In genomic region chr1:211885746-211886522, GRCh38 we compare ENCODE assay signal across 1 cellular context.
TF ChIP-seq lines count a peak whose summit lies in the region.

No MANE protein-coding gene starts in this region.

TF ChIP-seq in HepG2, 621 proteins besides CTCF, POLR2A, EP300 and RAD21 (continued from another document and continues in another):
- TF ChIP-seq, protein P1, sequence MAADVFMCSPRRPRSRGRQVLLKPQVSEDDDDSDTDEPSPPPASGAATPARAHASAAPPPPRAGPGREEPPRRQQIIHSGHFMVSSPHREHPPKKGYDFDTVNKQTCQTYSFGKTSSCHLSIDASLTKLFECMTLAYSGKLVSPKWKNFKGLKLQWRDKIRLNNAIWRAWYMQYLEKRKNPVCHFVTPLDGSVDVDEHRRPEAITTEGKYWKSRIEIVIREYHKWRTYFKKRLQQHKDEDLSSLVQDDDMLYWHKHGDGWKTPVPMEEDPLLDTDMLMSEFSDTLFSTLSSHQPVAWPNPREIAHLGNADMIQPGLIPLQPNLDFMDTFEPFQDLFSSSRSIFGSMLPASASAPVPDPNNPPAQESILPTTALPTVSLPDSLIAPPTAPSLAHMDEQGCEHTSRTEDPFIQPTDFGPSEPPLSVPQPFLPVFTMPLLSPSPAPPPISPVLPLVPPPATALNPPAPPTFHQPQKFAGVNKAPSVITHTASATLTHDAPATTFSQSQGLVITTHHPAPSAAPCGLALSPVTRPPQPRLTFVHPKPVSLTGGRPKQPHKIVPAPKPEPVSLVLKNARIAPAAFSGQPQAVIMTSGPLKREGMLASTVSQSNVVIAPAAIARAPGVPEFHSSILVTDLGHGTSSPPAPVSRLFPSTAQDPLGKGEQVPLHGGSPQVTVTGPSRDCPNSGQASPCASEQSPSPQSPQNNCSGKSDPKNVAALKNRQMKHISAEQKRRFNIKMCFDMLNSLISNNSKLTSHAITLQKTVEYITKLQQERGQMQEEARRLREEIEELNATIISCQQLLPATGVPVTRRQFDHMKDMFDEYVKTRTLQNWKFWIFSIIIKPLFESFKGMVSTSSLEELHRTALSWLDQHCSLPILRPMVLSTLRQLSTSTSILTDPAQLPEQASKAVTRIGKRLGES (CRISPR knock-in tag; IDR thresholded peaks at IDR 0.05; ENCODE audit: borderline replicate concordance): no peak
- TF ChIP-seq ZNF850 (CRISPR knock-in tag; conservative IDR thresholded peaks at IDR 0.05): no peak
- TF ChIP-seq ERF (CRISPR knock-in tag; IDR thresholded peaks at IDR 0.05): no peak
- TF ChIP-seq HMG20A (CRISPR knock-in tag; IDR thresholded peaks at IDR 0.05; ENCODE audit: borderline replicate concordance): peak; percentile 81; the same call in 1 of the 2 replicates
- TF ChIP-seq ZFP36L1 (CRISPR knock-in tag; IDR thresholded peaks at IDR 0.05): no peak
- TF ChIP-seq ZNF710 (CRISPR knock-in tag; IDR thresholded peaks at IDR 0.05; ENCODE audit: borderline replicate concordance): peak; percentile 99
- no peak for TF ChIP-seq SP2 (CRISPR knock-in tag; IDR thresholded peaks at IDR 0.05)
- no peak for TF ChIP-seq GABPA (IDR thresholded peaks at IDR 0.05; ENCODE audit: low read depth, low read length)
- peak; percentile 56 for TF ChIP-seq GABPA (CRISPR knock-in tag; IDR thresholded peaks at IDR 0.05; ENCODE audit: low read depth)
- TF ChIP-seq, protein P2, sequence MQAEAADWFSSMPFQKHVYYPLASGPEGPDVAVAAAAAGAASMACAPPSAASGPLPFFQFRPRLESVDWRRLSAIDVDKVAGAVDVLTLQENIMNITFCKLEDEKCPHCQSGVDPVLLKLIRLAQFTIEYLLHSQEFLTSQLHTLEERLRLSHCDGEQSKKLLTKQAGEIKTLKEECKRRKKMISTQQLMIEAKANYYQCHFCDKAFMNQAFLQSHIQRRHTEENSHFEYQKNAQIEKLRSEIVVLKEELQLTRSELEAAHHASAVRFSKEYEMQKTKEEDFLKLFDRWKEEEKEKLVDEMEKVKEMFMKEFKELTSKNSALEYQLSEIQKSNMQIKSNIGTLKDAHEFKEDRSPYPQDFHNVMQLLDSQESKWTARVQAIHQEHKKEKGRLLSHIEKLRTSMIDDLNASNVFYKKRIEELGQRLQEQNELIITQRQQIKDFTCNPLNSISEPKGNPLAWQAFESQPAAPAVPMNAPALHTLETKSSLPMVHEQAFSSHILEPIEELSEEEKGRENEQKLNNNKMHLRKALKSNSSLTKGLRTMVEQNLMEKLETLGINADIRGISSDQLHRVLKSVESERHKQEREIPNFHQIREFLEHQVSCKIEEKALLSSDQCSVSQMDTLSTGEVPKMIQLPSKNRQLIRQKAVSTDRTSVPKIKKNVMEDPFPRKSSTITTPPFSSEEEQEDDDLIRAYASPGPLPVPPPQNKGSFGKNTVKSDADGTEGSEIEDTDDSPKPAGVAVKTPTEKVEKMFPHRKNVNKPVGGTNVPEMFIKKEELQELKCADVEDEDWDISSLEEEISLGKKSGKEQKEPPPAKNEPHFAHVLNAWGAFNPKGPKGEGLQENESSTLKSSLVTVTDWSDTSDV (CRISPR knock-in tag; IDR thresholded peaks at IDR 0.05): no peak
- TF ChIP-seq MYC (CRISPR knock-in tag; IDR thresholded peaks at IDR 0.05; ENCODE audit: borderline replicate concordance): peak; percentile 35; the same call in 1 of the 2 replicates
- TF ChIP-seq BATF2 (CRISPR knock-in tag; IDR thresholded peaks at IDR 0.05): no peak
- no peak for TF ChIP-seq ZNF724P (CRISPR knock-in tag; IDR thresholded peaks at IDR 0.05; ENCODE audit: borderline replicate concordance)
- TF ChIP-seq KDM5B (CRISPR knock-in tag; IDR thresholded peaks at IDR 0.05; ENCODE audit: borderline replicate concordance): no peak
- no peak for TF ChIP-seq ZNF652 (CRISPR knock-in tag; IDR thresholded peaks at IDR 0.05; ENCODE audit: borderline replicate concordance, low read depth)
- TF ChIP-seq, protein P3, sequence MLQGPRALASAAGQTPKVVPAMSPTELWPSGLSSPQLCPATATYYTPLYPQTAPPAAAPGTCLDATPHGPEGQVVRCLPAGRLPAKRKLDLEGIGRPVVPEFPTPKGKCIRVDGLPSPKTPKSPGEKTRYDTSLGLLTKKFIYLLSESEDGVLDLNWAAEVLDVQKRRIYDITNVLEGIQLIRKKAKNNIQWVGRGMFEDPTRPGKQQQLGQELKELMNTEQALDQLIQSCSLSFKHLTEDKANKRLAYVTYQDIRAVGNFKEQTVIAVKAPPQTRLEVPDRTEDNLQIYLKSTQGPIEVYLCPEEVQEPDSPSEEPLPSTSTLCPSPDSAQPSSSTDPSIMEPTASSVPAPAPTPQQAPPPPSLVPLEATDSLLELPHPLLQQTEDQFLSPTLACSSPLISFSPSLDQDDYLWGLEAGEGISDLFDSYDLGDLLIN (CRISPR knock-in tag; IDR thresholded peaks at IDR 0.05; ENCODE audit: borderline replicate concordance): no peak
- no peak for TF ChIP-seq ZC3H13 (CRISPR knock-in tag; IDR thresholded peaks at IDR 0.05)
- no peak for TF ChIP-seq NAIF1 (CRISPR knock-in tag; IDR thresholded peaks at IDR 0.05; ENCODE audit: borderline replicate concordance)
- no peak for TF ChIP-seq HDAC6 (IDR thresholded peaks at IDR 0.05; ENCODE audit: low read depth, low read length)
- no peak for TF ChIP-seq DMTF1 (CRISPR knock-in tag; IDR thresholded peaks at IDR 0.05)
- no peak for TF ChIP-seq ARNTL (CRISPR knock-in tag; IDR thresholded peaks at IDR 0.05)
- TF ChIP-seq ZNF572 (CRISPR knock-in tag; IDR thresholded peaks at IDR 0.05): no peak
- TF ChIP-seq KAT8 (CRISPR knock-in tag; IDR thresholded peaks at IDR 0.05): peak; percentile 50; the same call in 1 of the 2 replicates
- no peak; the same call in 1 of the 2 replicates for TF ChIP-seq GABPB1 (CRISPR knock-in tag; IDR thresholded peaks at IDR 0.05)
- TF ChIP-seq SMARCC2 (IDR thresholded peaks at IDR 0.05): no peak
- TF ChIP-seq ZNF235 (CRISPR knock-in tag; IDR thresholded peaks at IDR 0.05; ENCODE audit: borderline replicate concordance): 0 out of 2 replicates have a peak, but pooled peaks have one; percentile 16
- TF ChIP-seq NCOA2 (CRISPR knock-in tag; IDR thresholded peaks at IDR 0.05): peak; percentile 84
- no peak for TF ChIP-seq KLF13 (CRISPR knock-in tag; IDR thresholded peaks at IDR 0.05)
- no peak for TF ChIP-seq SRSF1 (optimal IDR thresholded peaks at IDR 0.05; ENCODE audit: low read depth, low read length)
- TF ChIP-seq ZNF367 (CRISPR knock-in tag; IDR thresholded peaks at IDR 0.05; ENCODE audit: borderline replicate concordance): no peak
- no peak for TF ChIP-seq ZNF20 (CRISPR knock-in tag; IDR thresholded peaks at IDR 0.05)
- TF ChIP-seq TBX2 (CRISPR knock-in tag; IDR thresholded peaks at IDR 0.05; ENCODE audit: borderline replicate concordance): peak; percentile 61; the same call in 1 of the 2 replicates
- TF ChIP-seq, protein P4, sequence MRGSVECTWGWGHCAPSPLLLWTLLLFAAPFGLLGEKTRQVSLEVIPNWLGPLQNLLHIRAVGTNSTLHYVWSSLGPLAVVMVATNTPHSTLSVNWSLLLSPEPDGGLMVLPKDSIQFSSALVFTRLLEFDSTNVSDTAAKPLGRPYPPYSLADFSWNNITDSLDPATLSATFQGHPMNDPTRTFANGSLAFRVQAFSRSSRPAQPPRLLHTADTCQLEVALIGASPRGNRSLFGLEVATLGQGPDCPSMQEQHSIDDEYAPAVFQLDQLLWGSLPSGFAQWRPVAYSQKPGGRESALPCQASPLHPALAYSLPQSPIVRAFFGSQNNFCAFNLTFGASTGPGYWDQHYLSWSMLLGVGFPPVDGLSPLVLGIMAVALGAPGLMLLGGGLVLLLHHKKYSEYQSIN (CRISPR knock-in tag; IDR thresholded peaks at IDR 0.05; ENCODE audit: borderline replicate concordance): no peak
- TF ChIP-seq ZNF670 (CRISPR knock-in tag; IDR thresholded peaks at IDR 0.05; ENCODE audit: borderline replicate concordance): no peak
- 0 out of 2 replicates have a peak, but pooled peaks have one; percentile 19 for TF ChIP-seq MIER2 (CRISPR knock-in tag; IDR thresholded peaks at IDR 0.05)
- TF ChIP-seq SNAPC4 (CRISPR knock-in tag; IDR thresholded peaks at IDR 0.05): no peak
- TF ChIP-seq AHR (CRISPR knock-in tag; IDR thresholded peaks at IDR 0.05): no peak
